Comparison of ENCODE assay signal across 8 cellular contexts in genomic region chr6:31272856-31273626, GRCh38. TPM values are rescaled to one million over a fixed set of nuclear protein-coding genes. Genes with fewer than 3 reads are reported as not detected.
DNase-seq lines count a peak whose midpoint lies in the region; ATAC-seq and TF ChIP-seq lines count a peak whose summit lies in the region.

No MANE protein-coding gene starts in this region.

- peaks cover 4% of the 10 kb centered on the region; the same call in 1 of the 2 replicates for H3K27me3 ChIP-seq in DOHH2 (ENCODE audit: control insufficient read depth, low read length)
- no peaks in the 10 kb centered on the region for H3K27me3 ChIP-seq in SU-DHL-6 (ENCODE audit: low read length)
- no peaks in the 10 kb centered on the region for H3K27me3 ChIP-seq in prostate gland (replicated peaks; ENCODE audit: insufficient read depth)

- 64% methylated on average over 10 of the region's 10 CpGs for WGBS in prostate gland

- peaks cover 2% of the 10 kb centered on the region for H3K27me3 Mint-ChIP-seq in endothelial cell (ENCODE audit: unreplicated experiment)

- H3K27ac Mint-ChIP-seq in endothelial cell (ENCODE audit: unreplicated experiment) = no peak overlapping the region

- intact Hi-C loops in prostate gland (cut with DNase I) = loop anchor here (2.0 kb wide), 1 partner anchor 76 kb away; no protein-coding TSS in a partner anchor

- H3K9me3 Mint-ChIP-seq in endothelial cell (ENCODE audit: unreplicated experiment) = no peaks in the 10 kb centered on the region

- peak overlapping the region; percentile 92 for H2AFZ ChIP-seq in SU-DHL-6 (ENCODE audit: low read depth, low read length, severe bottlenecking)

- H4K20me1 ChIP-seq in DOHH2 (ENCODE audit: control insufficient read depth, insufficient read depth, low read depth, low read length) (peaks cover 8% of the 10 kb centered on the region; the same call in 1 of the 2 replicates), SU-DHL-6 (ENCODE audit: low read depth, low read length) (no peaks in the 10 kb centered on the region)

- H3K36me3 Mint-ChIP-seq in endothelial cell (ENCODE audit: low read depth, unreplicated experiment) = peaks cover 9% of the 10 kb centered on the region

- H3K79me2 ChIP-seq in DOHH2 (ENCODE audit: control insufficient read depth, low read length) = peaks cover 17% of the 10 kb centered on the region
- H3K79me2 ChIP-seq in SU-DHL-6 (ENCODE audit: insufficient read depth, low read length) = no peaks in the 10 kb centered on the region

- TF ChIP-seq CTCF in DOHH2 (IDR thresholded peaks at IDR 0.05; ENCODE audit: low read depth, low read length, poor library complexity, severe bottlenecking) (no peak), SU-DHL-6 (IDR thresholded peaks at IDR 0.05; ENCODE audit: insufficient read depth, low read length, poor library complexity, severe bottlenecking) (no peak), endothelial cell (IDR thresholded peaks at IDR 0.05; ENCODE audit: unreplicated experiment) (no peak), prostate gland (IDR thresholded peaks at IDR 0.05) (no peak)

- peak overlapping the region; percentile 94 for H3K4me3 ChIP-seq in DOHH2 (ENCODE audit: low read length)
- H3K4me3 ChIP-seq in SU-DHL-6 (ENCODE audit: insufficient read depth, low read length, poor library complexity, severe bottlenecking) = no peak overlapping the region
- no peak overlapping the region for H3K4me3 ChIP-seq in prostate gland

- H3K27ac ChIP-seq in DOHH2 (ENCODE audit: low read depth, low read length) (no peak overlapping the region), SU-DHL-6 (ENCODE audit: low read depth, low read length) (no peak overlapping the region), prostate gland (peak overlapping the region; percentile 92 to 97)

- H3K9me3 ChIP-seq in DOHH2 (ENCODE audit: control insufficient read depth, insufficient read depth, low read length) (no peaks in the 10 kb centered on the region), SU-DHL-6 (ENCODE audit: insufficient read depth, low read length) (no peaks in the 10 kb centered on the region), prostate gland (no peaks in the 10 kb centered on the region)

- H3K4me2 ChIP-seq in DOHH2 (ENCODE audit: low read length) = peak overlapping the region; percentile 62
- peak overlapping the region; percentile 61 for H3K4me2 ChIP-seq in SU-DHL-6 (ENCODE audit: low read depth, low read length, poor library complexity, severe bottlenecking)

- H3K9ac ChIP-seq in SU-DHL-6 (ENCODE audit: low read length) = no peak overlapping the region

- H3F3A ChIP-seq in DOHH2 (ENCODE audit: control insufficient read depth, insufficient read depth) = 0 out of 2 replicates have a peak, but pooled peaks cover 3% of the 10 kb centered on the region
- H3F3A ChIP-seq in SU-DHL-6 (ENCODE audit: insufficient read depth) = no peaks in the 10 kb centered on the region

- H3K4me1 Mint-ChIP-seq in endothelial cell (ENCODE audit: unreplicated experiment) = peaks cover 20% of the 10 kb centered on the region

- DNase-seq in endothelial cell (ENCODE audit: low spot score) = no peak
- DNase-seq in prostate gland (ENCODE audit: low spot score) = no peak
- DNase-seq in NCI-H2107 (lab: John Stamatoyannopoulos, UW) = no peak
- no peak for DNase-seq in activated gamma-delta T cell (lab: John Stamatoyannopoulos, UW)
- no peak for DNase-seq in DMS 273 treated with DMSO at 0.1 percent for 48 hours (lab: John Stamatoyannopoulos, UW)

- H3K4me1 ChIP-seq in DOHH2 (ENCODE audit: control insufficient read depth, low read length) (peaks cover 43% of the 10 kb centered on the region), prostate gland (replicated peaks) (no peaks in the 10 kb centered on the region)

- peaks cover 34% of the 10 kb centered on the region for H3K36me3 ChIP-seq in DOHH2 (ENCODE audit: control insufficient read depth, low read length)
- H3K36me3 ChIP-seq in SU-DHL-6 (ENCODE audit: low read length) = no peaks in the 10 kb centered on the region
- H3K36me3 ChIP-seq in prostate gland = no peaks in the 10 kb centered on the region

- peak overlapping the region; percentile 88 for H3K4me3 Mint-ChIP-seq in endothelial cell (ENCODE audit: unreplicated experiment)

- no peaks in the 10 kb centered on the region for H3K9me2 ChIP-seq in DOHH2 (replicated peaks; ENCODE audit: control insufficient read depth, low read length)
- no peaks in the 10 kb centered on the region for H3K9me2 ChIP-seq in SU-DHL-6 (replicated peaks; ENCODE audit: insufficient read depth, low read length)

- TF ChIP-seq POLR2A in prostate gland (IDR thresholded peaks at IDR 0.05) = no peak

- ATAC-seq in HG02623 (IDR thresholded peaks at IDR 0.05; ENCODE audit: unreplicated experiment) = no peak

RNA-seq across cellular contexts. Expression of gene HLA-C, which starts 1.1 kb away (rescaled TPM):
- total RNA-seq in endothelial cell (ENCODE audit: unreplicated experiment) = 177 TPM
- total RNA-seq in prostate gland = 100 to 1,000 TPM; 272 to 682 TPM

Comparison
In these comparisons a context has a peak if more than half of its experiments do, and no peak if none do; other contexts are left out.
1. H3K27ac ChIP-seq: peak in prostate gland (2 of 2); none in DOHH2 (single experiment) and SU-DHL-6 (single experiment).